Comparison of ENCODE assay signal across 8 cellular contexts in genomic region chr9:125236535-125237159, GRCh38. TPM values are rescaled to one million over a fixed set of nuclear protein-coding genes. Genes with fewer than 3 reads are reported as not detected.
DNase-seq lines count a peak whose midpoint lies in the region; ATAC-seq, FAIRE-seq and TF ChIP-seq lines count a peak whose summit lies in the region.
"Not testable (repeated sequence)": the region's sequence is repeated elsewhere in the genome, so short reads cannot be mapped to it uniquely, and the experiment has no call there.

No MANE protein-coding gene starts in this region.

- peaks cover 69% of the 10 kb centered on the region for H3K36me3 Mint-ChIP-seq in activated CD4-positive, alpha-beta memory T cell treated with anti-CD3 and anti-CD28 coated beads for 36 hours
- peaks cover 45% of the 10 kb centered on the region for H3K36me3 Mint-ChIP-seq in astrocyte (ENCODE audit: low read depth, unreplicated experiment)
- H3K36me3 Mint-ChIP-seq in progenitor cell of endocrine pancreas (ENCODE audit: insufficient read depth) = peaks cover 38% of the 10 kb centered on the region

- not testable (repeated sequence) for H3K9me2 ChIP-seq in PC-9 (ENCODE audit: insufficient read depth)

- peak overlapping the region; percentile 55 for H3K4me3 Mint-ChIP-seq in activated CD4-positive, alpha-beta memory T cell treated with anti-CD3 and anti-CD28 coated beads for 36 hours
- H3K4me3 Mint-ChIP-seq in astrocyte (ENCODE audit: unreplicated experiment) (peak overlapping the region; percentile 97), progenitor cell of endocrine pancreas (ENCODE audit: low read depth) (peak overlapping the region; percentile 9)

- CTCF ChIA-PET in PC-9 (lab: Charles Lee) = interaction anchor here (0.7 kb wide), 1 partner anchor 92 kb away, joined by 3 read pairs; no protein-coding TSS in a partner anchor
- CTCF ChIA-PET in activated CD4-positive, alpha-beta memory T cell treated with anti-CD3 and anti-CD28 coated beads for 36 hours (lab: Charles Lee) = interaction anchor here (1.1 kb wide), 1 partner anchor 384 kb away, joined by 3 read pairs; no protein-coding TSS in a partner anchor
- CTCF ChIA-PET in endothelial cell of umbilical vein (lab: Charles Lee) = not testable (repeated sequence)

- H4K20me1 ChIP-seq in PC-9 (ENCODE audit: insufficient read depth) (peaks cover 64% of the 10 kb centered on the region), astrocyte (ENCODE audit: insufficient read depth, low read length) (peaks cover 71% of the 10 kb centered on the region), endothelial cell of umbilical vein (replicated peaks; ENCODE audit: control insufficient read depth, extremely low read depth, insufficient read depth, low read length) (peaks cover 16% of the 10 kb centered on the region)

- peak overlapping the region; percentile 92; the same call in 1 of the 2 replicates for H3K4me3 ChIP-seq in PC-9
- peak overlapping the region; percentile 100 for H3K4me3 ChIP-seq in astrocyte (ENCODE audit: insufficient read depth, low read depth, low read length)
- peak overlapping the region in 1 of 3 experiments; percentile 17 for H3K4me3 ChIP-seq in endothelial cell of umbilical vein (replicated peaks in 1 of 3; ENCODE audit: insufficient read depth in 1 of 3, low read depth in 1 of 3, low read length in 3 of 3)
- H3K4me3 ChIP-seq in right lobe of liver = peak overlapping the region in 2 of 3 donors; percentile 95 to 99

- not testable (repeated sequence) for BruUV-seq in PC-9 (replicated peaks; lab: Mats Ljungman, UMichigan); endothelial cell of umbilical vein (replicated peaks; lab: Mats Ljungman, UMichigan)

- H3K4me1 Mint-ChIP-seq in activated CD4-positive, alpha-beta memory T cell treated with anti-CD3 and anti-CD28 coated beads for 36 hours (ENCODE audit: low read depth) = peaks cover 46% of the 10 kb centered on the region
- H3K4me1 Mint-ChIP-seq in astrocyte (ENCODE audit: low read depth, unreplicated experiment) = peaks cover 34% of the 10 kb centered on the region
- peaks cover 31% of the 10 kb centered on the region for H3K4me1 Mint-ChIP-seq in progenitor cell of endocrine pancreas (ENCODE audit: low read depth)

- H3K9ac ChIP-seq in astrocyte (ENCODE audit: low read length) (peak overlapping the region; percentile 100), endothelial cell of umbilical vein (replicated peaks; ENCODE audit: extremely low read depth, insufficient read depth, low read length) (peak overlapping the region; percentile 6)

- H3K27ac ChIP-seq in 22Rv1 (peak overlapping the region; percentile 83), PC-9 (peak overlapping the region; percentile 7)
- H3K27ac ChIP-seq in astrocyte (ENCODE audit: low read depth, low read length); endothelial cell of umbilical vein (ENCODE audit: insufficient read depth, low read depth, low read length); right lobe of liver: not testable (repeated sequence)

- H3K4me1 ChIP-seq in PC-9 (replicated peaks; ENCODE audit: insufficient read depth) (peaks cover 36% of the 10 kb centered on the region), astrocyte (ENCODE audit: insufficient read depth, low read length) (peaks cover 32% of the 10 kb centered on the region), endothelial cell of umbilical vein (ENCODE audit: control insufficient read depth, extremely low read depth, insufficient read depth, low read length) (peaks cover 32% of the 10 kb centered on the region), right lobe of liver (peaks cover 0 to 46% (median 13%) of the 10 kb centered on the region in 4 donors)

- not testable (repeated sequence) for TF ChIP-seq POLR2A in endothelial cell of umbilical vein (IDR thresholded peaks at IDR 0.05; ENCODE audit: low read depth, low read length); right lobe of liver (IDR thresholded peaks at IDR 0.05)

- dilution Hi-C loops in endothelial cell of umbilical vein (cut with MboI; ENCODE audit: extremely low pct_ligation_motif_present, low sequenced_read_pairs) = not testable (repeated sequence)

- peak overlapping the region; percentile 95 for H3K4me2 ChIP-seq in PC-9
- H3K4me2 ChIP-seq in astrocyte (ENCODE audit: low read length) = peak overlapping the region; percentile 92
- H3K4me2 ChIP-seq in endothelial cell of umbilical vein (ENCODE audit: insufficient read depth, low read length) = peak overlapping the region; percentile 93

- peak overlapping the region; percentile 69 for H3K27ac Mint-ChIP-seq in activated CD4-positive, alpha-beta memory T cell treated with anti-CD3 and anti-CD28 coated beads for 36 hours
- not testable (repeated sequence) for H3K27ac Mint-ChIP-seq in astrocyte (ENCODE audit: unreplicated experiment)
- H3K27ac Mint-ChIP-seq in progenitor cell of endocrine pancreas = peak overlapping the region; percentile 27

- peaks cover 53% of the 10 kb centered on the region for H3K36me3 ChIP-seq in PC-9 (ENCODE audit: low read depth)
- H3K36me3 ChIP-seq in astrocyte (ENCODE audit: insufficient read depth, low read length) = peaks cover 58% of the 10 kb centered on the region
- H3K36me3 ChIP-seq in endothelial cell of umbilical vein (ENCODE audit: control insufficient read depth in 2 of 2, extremely low read depth in 1 of 2, insufficient read depth in 2 of 2, low read length in 2 of 2) = peaks cover 26 to 30% of the 10 kb centered on the region in 2 experiments
- H3K36me3 ChIP-seq in right lobe of liver = peaks cover 24 to 61% (median 42%) of the 10 kb centered on the region in 4 donors

- H3K27me3 Mint-ChIP-seq in activated CD4-positive, alpha-beta memory T cell treated with anti-CD3 and anti-CD28 coated beads for 36 hours; astrocyte (ENCODE audit: low read depth, unreplicated experiment); progenitor cell of endocrine pancreas: not testable (repeated sequence)

- peaks cover 76% of the 10 kb centered on the region for H3F3A ChIP-seq in PC-9 (ENCODE audit: insufficient read depth, low read depth)

- H3K27me3 ChIP-seq in PC-9 (ENCODE audit: insufficient read depth, low read depth); astrocyte (ENCODE audit: insufficient read depth, low read length); endothelial cell of umbilical vein (ENCODE audit: control insufficient read depth in 2 of 2, insufficient read depth in 2 of 2, low read length in 2 of 2); right lobe of liver: not testable (repeated sequence)

- not testable (repeated sequence) for H3K9me3 ChIP-seq in PC-9 (ENCODE audit: insufficient read depth, low read depth); astrocyte (ENCODE audit: insufficient read depth, low read depth, low read length); endothelial cell of umbilical vein (replicated peaks; ENCODE audit: control insufficient read depth, insufficient read depth, low read length); right lobe of liver

- not testable (repeated sequence) for ATAC-seq in right lobe of liver

- WGBS in right lobe of liver (ENCODE audit: insufficient coverage, low coverage, low lambda C conversion rate, missing lambda C conversion rate) = 64% methylated on average over 5 of the region's 5 CpGs

- not testable (repeated sequence) for FAIRE-seq in astrocyte (lab: Jason Lieb, UNC); endothelial cell of umbilical vein (lab: Jason Lieb, UNC)

- peak; percentile 31 for DNase-seq in EH (ENCODE audit: low read depth)
- DNase-seq in PC-9; activated CD4-positive, alpha-beta memory T cell treated with anti-CD3 and anti-CD28 coated beads for 36 hours; astrocyte (ENCODE audit: low read depth); endothelial cell of umbilical vein (ENCODE audit: low read depth, low spot score); right lobe of liver; progenitor cell of endocrine pancreas (ENCODE audit: low spot score, unreplicated experiment): not testable (repeated sequence)

- H3K9me3 Mint-ChIP-seq in activated CD4-positive, alpha-beta memory T cell treated with anti-CD3 and anti-CD28 coated beads for 36 hours; astrocyte (ENCODE audit: unreplicated experiment); progenitor cell of endocrine pancreas (ENCODE audit: low read depth): not testable (repeated sequence)

- H3K9me1 ChIP-seq in endothelial cell of umbilical vein (replicated peaks; ENCODE audit: control insufficient read depth, extremely low read depth, insufficient read depth, low read length) = not testable (repeated sequence)

- H2AFZ ChIP-seq in PC-9; astrocyte (ENCODE audit: low read depth, low read length); endothelial cell of umbilical vein (ENCODE audit: low read depth, low read length): not testable (repeated sequence)

- POLR2A ChIA-PET in PC-9 (lab: Charles Lee; ENCODE audit: unreplicated experiment) (interaction anchor here (0.6 kb wide), 1 partner anchor 33 kb away, joined by 11 read pairs; no protein-coding TSS in a partner anchor), endothelial cell of umbilical vein (lab: Charles Lee) (interaction anchor here (0.6 kb wide), 1 partner anchor 243 kb away, joined by 3 read pairs; no protein-coding TSS in a partner anchor)
- POLR2A ChIA-PET in activated CD4-positive, alpha-beta memory T cell treated with anti-CD3 and anti-CD28 coated beads for 36 hours (lab: Charles Lee) = interaction anchor here (0.7 to 2.5 kb wide), 4 partner anchors 10 to 367 kb away, joined by 3 to 9 read pairs (median 4); no protein-coding TSS in a partner anchor

- H3K79me2 ChIP-seq in PC-9 (ENCODE audit: low read depth) (peaks cover 60% of the 10 kb centered on the region), astrocyte (ENCODE audit: insufficient read depth, low read length) (peaks cover 66% of the 10 kb centered on the region), endothelial cell of umbilical vein (ENCODE audit: control insufficient read depth, insufficient read depth, low read length) (peaks cover 57% of the 10 kb centered on the region)

- not testable (repeated sequence) for TF ChIP-seq CTCF in 22Rv1 (IDR thresholded peaks at IDR 0.05); PC-9 (conservative IDR thresholded peaks at IDR 0.05); astrocyte (IDR thresholded peaks at IDR 0.05; ENCODE audit: insufficient read depth, low read depth, low read length); endothelial cell of umbilical vein (IDR thresholded peaks at IDR 0.05; ENCODE audit: extremely low read depth in 1 of 2, insufficient read depth in 1 of 2, low read depth in 1 of 2, low read length in 2 of 2); right lobe of liver (IDR thresholded peaks at IDR 0.05); progenitor cell of endocrine pancreas (IDR thresholded peaks at IDR 0.05; ENCODE audit: unreplicated experiment)

- intact Hi-C loops in PC-9 (cut with micrococcal nuclease; ENCODE audit: unreplicated experiment); activated CD4-positive, alpha-beta memory T cell treated with anti-CD3 and anti-CD28 coated beads for 36 hours (cut with micrococcal nuclease); endothelial cell of umbilical vein (cut with micrococcal nuclease); right lobe of liver (cut with DNase I): not testable (repeated sequence)

RNA-seq across cellular contexts. Expression of gene HSPA5, which starts 4.5 kb away (rescaled TPM):
- total RNA-seq in PC-9 (2021) (185 and 235 TPM in 2 replicates), astrocyte (620 and 650 TPM in 2 replicates), endothelial cell of umbilical vein (514 and 538 TPM in 2 replicates), right lobe of liver (100 to 1,000 TPM; 240 to 359 (median 259) TPM), progenitor cell of endocrine pancreas (287 and 288 TPM in 2 replicates)
- 100 to 1,000 TPM; 169 to 170 TPM for total RNA-seq in activated CD4-positive, alpha-beta memory T cell treated with anti-CD3 and anti-CD28 coated beads for 36 hours
- polyA plus RNA-seq in endothelial cell of umbilical vein = 189 and 247 TPM in 2 replicates
- 275 and 318 TPM in 2 replicates for polyA plus RNA-seq in endothelial cell of umbilical vein (2011; cell fraction: cytosol; rRNA removed)
- 277 and 455 TPM in 2 replicates for polyA plus RNA-seq in endothelial cell of umbilical vein (2011; cell fraction: nucleus; rRNA removed)
- polyA plus RNA-seq in endothelial cell of umbilical vein (2012) = 581 and 662 TPM in 2 replicates
- 317 and 322 TPM in 2 replicates for polyA minus RNA-seq in endothelial cell of umbilical vein
- 152 TPM for polyA minus RNA-seq in endothelial cell of umbilical vein (2011; cell fraction: cytosol; rRNA and poly(A)+ RNA removed)
- polyA minus RNA-seq in endothelial cell of umbilical vein (2011; cell fraction: nucleus; rRNA and poly(A)+ RNA removed) = 137 and 160 TPM in 2 replicates

RNA-seq across cellular contexts. Expression of gene GAPVD1, which starts 25.0 kb away (rescaled TPM):
- total RNA-seq in PC-9 (2021) = 58.2 and 70.3 TPM in 2 replicates
- total RNA-seq in activated CD4-positive, alpha-beta memory T cell treated with anti-CD3 and anti-CD28 coated beads for 36 hours = 10 to 100 TPM; 42.2 to 46.8 TPM
- total RNA-seq in astrocyte = 51.2 and 54.4 TPM in 2 replicates
- 49.2 and 53.2 TPM in 2 replicates for total RNA-seq in endothelial cell of umbilical vein
- 8.4 and 10.7 TPM in 2 replicates for polyA plus RNA-seq in endothelial cell of umbilical vein
- 11.7 and 11.8 TPM in 2 replicates for polyA plus RNA-seq in endothelial cell of umbilical vein (2011; cell fraction: cytosol; rRNA removed)
- polyA plus RNA-seq in endothelial cell of umbilical vein (2011; cell fraction: nucleus; rRNA removed) = 41.3 and 42.3 TPM in 2 replicates
- polyA plus RNA-seq in endothelial cell of umbilical vein (2012) = 19.6 and 28.1 TPM in 2 replicates
- 49.2 and 51.3 TPM in 2 replicates for polyA minus RNA-seq in endothelial cell of umbilical vein
- polyA minus RNA-seq in endothelial cell of umbilical vein (2011; cell fraction: cytosol; rRNA and poly(A)+ RNA removed) = 46.1 TPM
- 51.1 and 77.1 TPM in 2 replicates for polyA minus RNA-seq in endothelial cell of umbilical vein (2011; cell fraction: nucleus; rRNA and poly(A)+ RNA removed)
- total RNA-seq in right lobe of liver = 10 to 100 TPM; 15.7 to 24.1 (median 21.1) TPM
- total RNA-seq in progenitor cell of endocrine pancreas = 46.0 and 49.5 TPM in 2 replicates

RNA-seq across cellular contexts. Expression of gene RABEPK, which starts 36.3 kb away (rescaled TPM):
- total RNA-seq in PC-9 (2021) (28.9 and 29.7 TPM in 2 replicates), astrocyte (30.7 and 31.8 TPM in 2 replicates), endothelial cell of umbilical vein (18.2 and 19.1 TPM in 2 replicates), right lobe of liver (10 to 100 TPM in 5 of 6 experiments, 1 to 10 TPM in 1; 9.4 to 27.4 (median 21.5) TPM), progenitor cell of endocrine pancreas (13.1 and 15.0 TPM in 2 replicates)
- 10 to 100 TPM; 20.7 to 21.9 TPM for total RNA-seq in activated CD4-positive, alpha-beta memory T cell treated with anti-CD3 and anti-CD28 coated beads for 36 hours
- 23.0 and 23.5 TPM in 2 replicates for polyA plus RNA-seq in endothelial cell of umbilical vein
- 32.6 and 35.5 TPM in 2 replicates for polyA plus RNA-seq in endothelial cell of umbilical vein (2011; cell fraction: cytosol; rRNA removed)
- 16.1 and 19.4 TPM in 2 replicates for polyA plus RNA-seq in endothelial cell of umbilical vein (2011; cell fraction: nucleus; rRNA removed)
- 30.5 and 36.5 TPM in 2 replicates for polyA plus RNA-seq in endothelial cell of umbilical vein (2012)
- 18.7 and 22.1 TPM in 2 replicates for polyA minus RNA-seq in endothelial cell of umbilical vein
- polyA minus RNA-seq in endothelial cell of umbilical vein (2011; cell fraction: cytosol; rRNA and poly(A)+ RNA removed) = 26.9 TPM
- polyA minus RNA-seq in endothelial cell of umbilical vein (2011; cell fraction: nucleus; rRNA and poly(A)+ RNA removed) = 3.6 and 4.6 TPM in 2 replicates

RNA-seq across cellular contexts. Expression of gene PPP6C, which starts 47.0 kb away (rescaled TPM):
- total RNA-seq in PC-9 (2021) (34.6 and 49.6 TPM in 2 replicates), astrocyte (38.7 and 41.1 TPM in 2 replicates), endothelial cell of umbilical vein (42.1 and 42.6 TPM in 2 replicates), right lobe of liver (10 to 100 TPM; 11.8 to 18.6 (median 15.3) TPM), progenitor cell of endocrine pancreas (29.4 and 32.5 TPM in 2 replicates)
- total RNA-seq in activated CD4-positive, alpha-beta memory T cell treated with anti-CD3 and anti-CD28 coated beads for 36 hours = 10 to 100 TPM; 46.7 to 47.4 TPM
- 14.6 and 19.3 TPM in 2 replicates for polyA plus RNA-seq in endothelial cell of umbilical vein
- 21.6 and 22.2 TPM in 2 replicates for polyA plus RNA-seq in endothelial cell of umbilical vein (2011; cell fraction: cytosol; rRNA removed)
- 11.7 and 14.8 TPM in 2 replicates for polyA plus RNA-seq in endothelial cell of umbilical vein (2011; cell fraction: nucleus; rRNA removed)
- polyA plus RNA-seq in endothelial cell of umbilical vein (2012) = 28.8 and 38.7 TPM in 2 replicates
- polyA minus RNA-seq in endothelial cell of umbilical vein = 20.0 and 20.8 TPM in 2 replicates
- polyA minus RNA-seq in endothelial cell of umbilical vein (2011; cell fraction: cytosol; rRNA and poly(A)+ RNA removed) = 23.9 TPM
- polyA minus RNA-seq in endothelial cell of umbilical vein (2011; cell fraction: nucleus; rRNA and poly(A)+ RNA removed) = 10.7 and 13.2 TPM in 2 replicates

Comparison
In these comparisons a context has a peak if more than half of its experiments do, and no peak if none do; other contexts are left out.
1. H3K4me3 Mint-ChIP-seq: peak in every context shown above with its lines; median percentile 97 in astrocyte; 55 in activated CD4-positive, alpha-beta memory T cell treated with anti-CD3 and anti-CD28 coated beads for 36 hours; 9 in progenitor cell of endocrine pancreas.